In the genomic region with DNA sequence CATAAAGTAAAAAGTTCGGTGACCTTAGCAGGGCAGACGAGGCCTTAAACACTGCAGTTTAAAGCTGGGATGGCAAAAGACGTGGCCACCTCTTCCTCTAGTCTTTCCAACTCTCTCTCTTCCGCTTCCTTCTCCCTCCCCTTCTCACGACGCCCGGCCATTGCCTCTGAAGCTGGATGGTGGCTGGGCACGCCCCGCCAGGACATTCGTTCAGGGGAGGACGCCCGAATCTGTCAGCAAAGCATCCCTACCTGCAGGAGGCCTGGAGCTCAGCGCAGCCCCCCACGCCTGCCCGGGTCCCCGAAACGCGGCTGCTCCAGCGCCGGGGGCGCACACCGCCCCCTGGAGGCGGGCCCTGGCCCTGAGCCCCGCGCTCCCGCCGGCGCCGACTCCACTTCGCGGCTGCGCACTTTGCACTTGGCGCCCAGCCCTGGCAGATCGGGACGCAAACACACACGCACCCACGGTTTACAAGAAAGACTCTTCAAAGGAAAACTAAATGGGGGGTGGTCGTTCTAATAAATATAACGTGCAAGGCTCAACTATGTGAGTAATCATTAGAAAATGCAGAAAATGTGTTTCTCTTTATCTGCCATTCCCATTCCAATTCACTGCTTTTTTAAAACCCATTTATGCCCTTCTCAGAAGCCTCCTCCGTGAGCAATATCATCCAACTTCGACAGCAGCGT, we compare ENCODE assay signal across 8 cellular contexts. TPM values are rescaled to one million over a fixed set of nuclear protein-coding genes. Genes with fewer than 3 reads are reported as not detected.
A peak's percentile ranks its signal among the peaks of the same experiment; 100 is the strongest.
DNase-seq lines count a peak whose midpoint lies in the region; FAIRE-seq and TF ChIP-seq lines count a peak whose summit lies in the region.

No MANE protein-coding gene starts in this region.

- H2AFZ ChIP-seq in ACC112 (ENCODE audit: low read length, unreplicated experiment) (peak overlapping the region; percentile 95), astrocyte (ENCODE audit: low read depth, low read length) (peak overlapping the region; percentile 93)

- H4K20me1 ChIP-seq in astrocyte (ENCODE audit: insufficient read depth, low read length), result no peaks in the 10 kb centered on the region

- no peaks in the 10 kb centered on the region for H3K9me3 Mint-ChIP-seq in HFFc6
- peaks cover 5% of the 10 kb centered on the region for H3K9me3 Mint-ChIP-seq in astrocyte (ENCODE audit: unreplicated experiment)

- no peaks in the 10 kb centered on the region for H3K36me3 ChIP-seq in ACC112 (ENCODE audit: insufficient read depth, low read length)
- no peaks in the 10 kb centered on the region for H3K36me3 ChIP-seq in astrocyte (ENCODE audit: insufficient read depth, low read length)
- no peaks in the 10 kb centered on the region for H3K36me3 ChIP-seq in sigmoid colon

- 17 to 35% methylated on average over 42 of the region's 42 CpGs for WGBS in sigmoid colon, 2 donors

- TF ChIP-seq POLR2A in sigmoid colon (IDR thresholded peaks at IDR 0.05), result no peak

- no peaks in the 10 kb centered on the region; the same call in 1 of the 2 replicates for H3K27me3 Mint-ChIP-seq in HFFc6 (ENCODE audit: insufficient read depth)
- peaks cover 4% of the 10 kb centered on the region for H3K27me3 Mint-ChIP-seq in astrocyte (ENCODE audit: low read depth, unreplicated experiment)

- no peak for TF ChIP-seq EP300 in sigmoid colon (IDR thresholded peaks at IDR 0.05)

- H3K9ac ChIP-seq in astrocyte (ENCODE audit: low read length), result peak overlapping the region; percentile 64

- TF ChIP-seq CTCF in HFFc6 (IDR thresholded peaks at IDR 0.05), result peak; percentile 90
- peak; percentile 50 for TF ChIP-seq CTCF in astrocyte (IDR thresholded peaks at IDR 0.05; ENCODE audit: insufficient read depth, low read depth, low read length)
- peak; percentile 13 to 78 (median 38) for TF ChIP-seq CTCF in sigmoid colon (IDR thresholded peaks at IDR 0.05)

- H3K9me3 ChIP-seq in astrocyte (ENCODE audit: insufficient read depth, low read depth, low read length) (no peaks in the 10 kb centered on the region), sigmoid colon (no peaks in the 10 kb centered on the region)

- intact Hi-C loops in sigmoid colon (cut with DNase I), result no loop called here

- H3K79me2 ChIP-seq in ACC112 (ENCODE audit: control insufficient read depth, insufficient read depth, low read length, unreplicated experiment), result no peaks in the 10 kb centered on the region
- H3K79me2 ChIP-seq in astrocyte (ENCODE audit: insufficient read depth, low read length), result no peaks in the 10 kb centered on the region

- H3K27ac ChIP-seq in ACC112 (ENCODE audit: low read depth, low read length) (peak overlapping the region; percentile 18), astrocyte (ENCODE audit: low read depth, low read length) (no peak overlapping the region), sigmoid colon (peak overlapping the region; percentile 63 to 66 (median 64))

- DNase-seq in HFFc6 (no peak), T-helper 2 cell (peak; percentile 39 to 67 (median 43)), astrocyte (ENCODE audit: low read depth) (peak; percentile 20), hepatic stellate cell (ENCODE audit: low spot score) (peak; percentile 74), sigmoid colon (peak; percentile 86), RCC 7860 (ENCODE audit: low spot score) (no peak), NCI-H2227 treated with DMSO at 0.1 percent for 48 hours (lab: John Stamatoyannopoulos, UW) (no peak)

- FAIRE-seq in astrocyte (lab: Jason Lieb, UNC) (no peak), RCC 7860 (lab: Jason Lieb, UNC) (no peak)

- H3K36me3 Mint-ChIP-seq in HFFc6 (ENCODE audit: low read depth), result no peaks in the 10 kb centered on the region; the same call in 1 of the 2 replicates
- no peaks in the 10 kb centered on the region for H3K36me3 Mint-ChIP-seq in astrocyte (ENCODE audit: low read depth, unreplicated experiment)

- H3K4me1 Mint-ChIP-seq in HFFc6 (ENCODE audit: low read depth) (peaks cover 14% of the 10 kb centered on the region), astrocyte (ENCODE audit: low read depth, unreplicated experiment) (no peaks in the 10 kb centered on the region)

- H3K27ac Mint-ChIP-seq in HFFc6, result peak overlapping the region; percentile 72; the same call in 1 of the 2 replicates
- no peak overlapping the region for H3K27ac Mint-ChIP-seq in astrocyte (ENCODE audit: unreplicated experiment)

- H3K4me1 ChIP-seq in ACC112 (ENCODE audit: control insufficient read depth, insufficient read depth, low read length, unreplicated experiment), result peaks cover 6% of the 10 kb centered on the region
- H3K4me1 ChIP-seq in astrocyte (ENCODE audit: insufficient read depth, low read length), result no peaks in the 10 kb centered on the region
- peaks cover 0 to 6% (median 3%) of the 10 kb centered on the region in 4 donors for H3K4me1 ChIP-seq in sigmoid colon

- H3K27me3 ChIP-seq in ACC112 (ENCODE audit: insufficient read depth, low read length) (peaks cover 6% of the 10 kb centered on the region; the same call in 1 of the 2 replicates), astrocyte (ENCODE audit: insufficient read depth, low read length) (no peaks in the 10 kb centered on the region), sigmoid colon (no peaks in the 10 kb centered on the region)

- peak overlapping the region; percentile 79 for H3K4me2 ChIP-seq in astrocyte (ENCODE audit: low read length)

- H3K4me3 ChIP-seq in ACC112 (ENCODE audit: low read depth, low read length) (peak overlapping the region; percentile 89), astrocyte (ENCODE audit: insufficient read depth, low read depth, low read length) (peak overlapping the region; percentile 63), sigmoid colon (peak overlapping the region; percentile 50 to 61 (median 56))

- H3K4me3 Mint-ChIP-seq in HFFc6 (peak overlapping the region; percentile 88), astrocyte (ENCODE audit: unreplicated experiment) (no peak overlapping the region)

RNA-seq across cellular contexts. Expression of a gene that starts 54.7 kb away (rescaled TPM):
- total RNA-seq in HFFc6 (2021; fragmentation: NEBNext Ultra II Directional; extraction: Animal tissue kit (Norgen Biotek cat#: 25700)), result 10 to 100 TPM; 15.8 to 18.0 (median 16.9) TPM
- total RNA-seq in astrocyte (2.8 and 2.9 TPM in 2 replicates), sigmoid colon (1 to 10 TPM; 1.5 to 3.0 (median 1.8) TPM)
- polyA plus RNA-seq in sigmoid colon, result under 1 TPM in 2 of 3 donors, not detected in 1; 0.60 to 0.70 TPM

Comparison
In these comparisons a context has a peak if more than half of its experiments do, and no peak if none do; other contexts are left out.
1. DNase-seq: peak in T-helper 2 cell (5 of 5), astrocyte (single experiment), hepatic stellate cell (single experiment) and sigmoid colon (single experiment); none in HFFc6 (single experiment), RCC 7860 (single experiment) and NCI-H2227 treated with DMSO at 0.1 percent for 48 hours (single experiment).
2. CTCF ChIP-seq: peak in every context shown above with its lines; median percentile 90 in HFFc6; 50 in astrocyte; 38 in sigmoid colon.
3. Peak in every context shown above with its lines, with median percentiles within 50 percentile points of each other: H3K4me3 ChIP-seq.